Comparison of ENCODE assay signal across 19 cellular contexts in genomic region chr3:66336358-66336766, GRCh38.
DNase-seq lines count a peak whose midpoint lies in the region; ATAC-seq and TF ChIP-seq lines count a peak whose summit lies in the region.
"Had no signal": no experiment of that assay in that cellular context is flagged by ENCODE, and none has a peak within 500 bp of the region (broad histone marks: within the 10 kb centered on the region; RNA-seq: fewer than 3 reads in every experiment).

No MANE protein-coding gene starts in this region.

- H3K9me3 Mint-ChIP-seq in HFFc6, result no peaks in the 10 kb centered on the region
- H3K9me3 Mint-ChIP-seq in activated naive CD8-positive, alpha-beta T cell treated with anti-CD3 and anti-CD28 coated beads for 36 hours, result no peaks in the 10 kb centered on the region
- no peaks in the 10 kb centered on the region for H3K9me3 Mint-ChIP-seq in activated T-cell treated with anti-CD3 and anti-CD28 coated beads, Interleukin-2, amount 50 U/mL, for 4 hours
- H3K9me3 Mint-ChIP-seq: activated CD4-positive, alpha-beta T cell treated with anti-CD3 and anti-CD28 coated beads, Interleukin-2, amount 10 ng/mL, durations not matched to agents 24 days and 14 days; immature natural killer cell had no signal

- H3K4me3 Mint-ChIP-seq in HFFc6, result peak overlapping the region; percentile 35; the same call in 1 of the 2 replicates
- no peak overlapping the region for H3K4me3 Mint-ChIP-seq in activated naive CD8-positive, alpha-beta T cell treated with anti-CD3 and anti-CD28 coated beads for 36 hours
- H3K4me3 Mint-ChIP-seq in activated T-cell treated with anti-CD3 and anti-CD28 coated beads, Interleukin-2, amount 50 U/mL, for 4 hours, result no peak overlapping the region
- H3K4me3 Mint-ChIP-seq: activated CD4-positive, alpha-beta T cell treated with anti-CD3 and anti-CD28 coated beads, Interleukin-2, amount 10 ng/mL, durations not matched to agents 24 days and 14 days; immature natural killer cell had no signal

- DNase-seq in AG09319 (ENCODE audit: extremely low read depth, low read depth) (peak; percentile 49), HFFc6 (peak; percentile 24), cardiac fibroblast (ENCODE audit: low read depth in 2 of 2) (peak; percentile 56 to 57), hepatic stellate cell (ENCODE audit: low spot score) (peak; percentile 11), AML-193 (lab: John Stamatoyannopoulos, UW) (no peak)
- no peak for DNase-seq in activated naive CD8-positive, alpha-beta T cell treated with anti-CD3 and anti-CD28 coated beads for 36 hours
- no peak for DNase-seq in activated T-cell treated with anti-CD3 and anti-CD28 coated beads, Interleukin-2, amount 50 U/mL, for 4 hours
- DNase-seq: activated CD4-positive, alpha-beta T cell treated with anti-CD3 and anti-CD28 coated beads, Interleukin-2, amount 10 ng/mL, durations not matched to agents 24 days and 14 days; activated T-cell treated with anti-CD3 and anti-CD28 coated beads, Interleukin-2, amount 50 U/mL, for 1 hour; adrenal gland; C1 segment of cervical spinal cord; gastrocnemius medialis; immature natural killer cell; midbrain; SIG-M5; T1000 had no signal

- TF ChIP-seq CTCF in AG09319 (IDR thresholded peaks at IDR 0.05; ENCODE audit: low read depth, low read length) (no peak), HFFc6 (IDR thresholded peaks at IDR 0.05) (no peak), cardiac fibroblast (IDR thresholded peaks at IDR 0.05; ENCODE audit: low read depth, low read length) (no peak)

- H3K36me3 Mint-ChIP-seq in HFFc6 (ENCODE audit: low read depth), result no peaks in the 10 kb centered on the region
- peaks cover 13% of the 10 kb centered on the region for H3K36me3 Mint-ChIP-seq in activated naive CD8-positive, alpha-beta T cell treated with anti-CD3 and anti-CD28 coated beads for 36 hours
- H3K36me3 Mint-ChIP-seq in activated T-cell treated with anti-CD3 and anti-CD28 coated beads, Interleukin-2, amount 50 U/mL, for 4 hours (ENCODE audit: insufficient read depth), result peaks cover 6% of the 10 kb centered on the region

- no peak overlapping the region for H3K4me3 ChIP-seq in cardiac fibroblast (replicated peaks in 1 of 2; ENCODE audit: low read depth in 2 of 2, low read length in 2 of 2)
- H3K4me3 ChIP-seq: adrenal gland, gastrocnemius medialis, smooth muscle cell, vagina had no signal

- H3K27ac Mint-ChIP-seq in HFFc6, result peak overlapping the region; percentile 64; the same call in 1 of the 2 replicates
- no peak overlapping the region for H3K27ac Mint-ChIP-seq in activated naive CD8-positive, alpha-beta T cell treated with anti-CD3 and anti-CD28 coated beads for 36 hours
- H3K27ac Mint-ChIP-seq: activated CD4-positive, alpha-beta T cell treated with anti-CD3 and anti-CD28 coated beads, Interleukin-2, amount 10 ng/mL, durations not matched to agents 24 days and 14 days had no signal

- H3K27me3 Mint-ChIP-seq in HFFc6 (ENCODE audit: insufficient read depth), result no peaks in the 10 kb centered on the region
- no peaks in the 10 kb centered on the region for H3K27me3 Mint-ChIP-seq in activated naive CD8-positive, alpha-beta T cell treated with anti-CD3 and anti-CD28 coated beads for 36 hours
- no peaks in the 10 kb centered on the region for H3K27me3 Mint-ChIP-seq in activated T-cell treated with anti-CD3 and anti-CD28 coated beads, Interleukin-2, amount 50 U/mL, for 4 hours (ENCODE audit: low read depth)
- H3K27me3 Mint-ChIP-seq: activated CD4-positive, alpha-beta T cell treated with anti-CD3 and anti-CD28 coated beads, Interleukin-2, amount 10 ng/mL, durations not matched to agents 24 days and 14 days had no signal

- ATAC-seq in activated T-cell treated with anti-CD3 and anti-CD28 coated beads, Interleukin-2, amount 50 U/mL, for 4 hours, result no peak
- ATAC-seq in GM18909 (IDR thresholded peaks at IDR 0.05; ENCODE audit: poor library complexity, unreplicated experiment), result no peak
- ATAC-seq: gastrocnemius medialis had no signal

- peaks cover 53% of the 10 kb centered on the region for H3K4me1 Mint-ChIP-seq in HFFc6 (ENCODE audit: low read depth)
- peaks cover 17% of the 10 kb centered on the region for H3K4me1 Mint-ChIP-seq in activated naive CD8-positive, alpha-beta T cell treated with anti-CD3 and anti-CD28 coated beads for 36 hours
- H3K4me1 Mint-ChIP-seq in activated T-cell treated with anti-CD3 and anti-CD28 coated beads, Interleukin-2, amount 50 U/mL, for 4 hours (ENCODE audit: low read depth), result peaks cover 25% of the 10 kb centered on the region

Comparison
In these comparisons a context has a peak if more than half of its experiments do, and no peak if none do; other contexts are left out.
1. DNase-seq: peak in AG09319 (single experiment), HFFc6 (single experiment), cardiac fibroblast (2 of 2) and hepatic stellate cell (single experiment); none in activated naive CD8-positive, alpha-beta T cell treated with anti-CD3 and anti-CD28 coated beads for 36 hours (single experiment), activated T-cell treated with anti-CD3 and anti-CD28 coated beads, Interleukin-2, amount 50 U/mL, for 4 hours (single experiment) and AML-193 (0 of 2).